23 cellular contexts compared by ENCODE assay signal in the genomic region with DNA sequence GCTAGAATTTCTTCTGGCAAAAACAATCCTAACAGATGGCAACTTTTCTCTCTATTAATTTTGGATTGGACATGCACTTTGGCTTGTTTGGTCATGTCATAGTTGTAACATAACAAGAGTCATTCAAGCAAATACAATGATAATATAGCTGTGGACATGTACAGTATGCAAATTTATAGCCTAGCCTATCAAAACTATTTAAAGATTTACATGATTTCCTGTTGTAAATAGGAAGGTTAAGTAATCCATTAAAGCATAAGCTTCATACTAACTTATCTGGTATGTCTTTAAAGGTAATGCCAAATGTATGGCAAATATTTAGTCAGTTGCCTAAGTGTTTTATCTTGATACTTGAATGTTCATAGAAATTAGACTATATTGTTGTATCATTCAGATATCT. TPM values are rescaled to one million over a fixed set of nuclear protein-coding genes. Genes with fewer than 3 reads are reported as not detected.
A peak's percentile ranks its signal among the peaks of the same experiment; 100 is the strongest.
DNase-seq lines count a peak whose midpoint lies in the region; ATAC-seq, FAIRE-seq and TF ChIP-seq lines count a peak whose summit lies in the region.
"Had no signal": no experiment of that assay in that cellular context is flagged by ENCODE, and none has a peak within 500 bp of the region (broad histone marks: within the 10 kb centered on the region; RNA-seq: fewer than 3 reads in every experiment).

No MANE protein-coding gene starts in this region.

- FAIRE-seq in GM12892 (lab: Jason Lieb, UNC), result peak; percentile 36
- FAIRE-seq: D721Med, GM12878, HepG2, K562, RCC 7860 had no signal

- peak; percentile 43 for ATAC-seq in esophagus mucosa
- no peak for ATAC-seq in HG02588 (IDR thresholded peaks at IDR 0.05; ENCODE audit: unreplicated experiment)
- ATAC-seq: GM12878, HepG2, K562 had no signal

- DNase-seq in DMS 273 treated with DMSO at 0.1 percent for 48 hours (lab: John Stamatoyannopoulos, UW) (peak; percentile 54), GM12892 (ENCODE audit: insufficient read length) (no peak), NCI-H524 (lab: John Stamatoyannopoulos, UW) (peak; percentile 14 to 71), hippocampal formation (lab: John Stamatoyannopoulos, UW) (no peak), T1000 (lab: John Stamatoyannopoulos, UW) (no peak)
- DNase-seq: BE2C, DMS79, H7, MG63, NCI-H1436 treated with DMSO at 0.1 percent for 48 hours, NCI-H2029 treated with DMSO at 0.1 percent for 48 hours, NCI-H510A, OCI-M1, Right ventricle myocardium superior, T-helper 9 cell had no signal

- no peak for TF ChIP-seq POLR2A in GM12892 (IDR thresholded peaks at IDR 0.05; ENCODE audit: low read depth, low read length)

RNA-seq across cellular contexts. Expression of gene RPA4, which starts 45.3 kb away (rescaled TPM):
- polyA plus RNA-seq in GM12892 (2012; ENCODE audit: missing spikeins), result 0.17 TPM
- 0.64 TPM for total RNA-seq in esophagus mucosa
- total RNA-seq: K562, LHCN-M2, Right ventricle myocardium superior had no signal
- polyA plus RNA-seq: HepG2 had no signal

Comparison
In these comparisons a context has a peak if more than half of its experiments do, and no peak if none do; other contexts are left out.
1. DNase-seq: peak in DMS 273 treated with DMSO at 0.1 percent for 48 hours (single experiment) and NCI-H524 (2 of 2); none in GM12892 (single experiment), hippocampal formation (0 of 2) and T1000 (single experiment).